In the genomic region with DNA sequence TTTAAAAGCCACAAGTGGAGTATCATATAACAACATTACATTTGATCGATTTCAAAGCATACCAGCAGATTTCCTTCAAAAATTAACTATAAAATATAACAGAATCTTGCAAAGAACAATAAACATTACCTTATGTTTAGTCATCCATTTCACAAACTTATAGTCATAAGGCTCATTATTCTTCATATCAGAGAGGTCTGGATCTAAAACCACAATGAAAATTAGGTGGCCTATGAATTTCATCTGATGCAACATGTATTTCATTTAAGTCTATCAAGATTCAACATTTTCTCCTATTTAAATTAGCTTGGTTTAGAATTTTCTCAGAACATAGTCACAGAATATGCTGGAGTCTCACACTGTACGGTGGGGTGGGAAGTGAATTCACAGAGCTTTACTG, we compare ENCODE assay signal across 22 cellular contexts.
"Had no signal": no experiment of that assay in that cellular context is flagged by ENCODE, and none has a peak within 500 bp of the region (broad histone marks: within the 10 kb centered on the region; RNA-seq: fewer than 3 reads in every experiment).

No MANE protein-coding gene starts in this region.

- H3K4me1 ChIP-seq: colonic mucosa, esophagus squamous epithelium, lower lobe of right lung, neural progenitor cell, tibial artery had no signal

- H3K36me3 ChIP-seq: colonic mucosa had no signal

- H3K27ac Mint-ChIP-seq: activated naive CD4-positive, alpha-beta T cell treated with anti-CD3 and anti-CD28 coated beads for 36 hours; activated naive CD8-positive, alpha-beta T cell treated with anti-CD3 and anti-CD28 coated beads, Interleukin-2, amount 10 ng/mL, durations not matched to agents 7 days and 5 days; brain; naive thymus-derived CD8-positive, alpha-beta T cell; neural progenitor cell; progenitor cell of endocrine pancreas; stimulated activated effector memory CD8-positive, alpha-beta T cell treated with anti-CD3 and anti-CD28 coated beads, Interleukin-12 subunit alpha, Interleukin-12 subunit beta, amount 100 ng/mL, for 72 hours; stimulated activated naive CD8-positive, alpha-beta T cell treated with anti-CD3 and anti-CD28 coated beads, Interleukin-15, amount 100 ng/mL, for 72 hours had no signal

- H2AFZ ChIP-seq: neural progenitor cell had no signal

- H3K9me3 Mint-ChIP-seq: activated naive CD4-positive, alpha-beta T cell treated with anti-CD3 and anti-CD28 coated beads for 36 hours; activated naive CD8-positive, alpha-beta T cell treated with anti-CD3 and anti-CD28 coated beads, Interleukin-2, amount 10 ng/mL, durations not matched to agents 7 days and 5 days; central memory CD8-positive, alpha-beta T cell; naive thymus-derived CD8-positive, alpha-beta T cell; neural progenitor cell; stimulated activated effector memory CD8-positive, alpha-beta T cell treated with anti-CD3 and anti-CD28 coated beads, Interleukin-12 subunit alpha, Interleukin-12 subunit beta, amount 100 ng/mL, for 72 hours had no signal

- H3K9me3 ChIP-seq: colonic mucosa, esophagus squamous epithelium, lower lobe of right lung, tibial artery had no signal

- H3K9ac ChIP-seq: neural progenitor cell had no signal

- H3K4me3 Mint-ChIP-seq: activated naive CD4-positive, alpha-beta T cell treated with anti-CD3 and anti-CD28 coated beads for 36 hours; activated naive CD8-positive, alpha-beta T cell treated with anti-CD3 and anti-CD28 coated beads, Interleukin-2, amount 10 ng/mL, durations not matched to agents 7 days and 5 days; brain; central memory CD8-positive, alpha-beta T cell; naive thymus-derived CD8-positive, alpha-beta T cell; neural progenitor cell; stimulated activated effector memory CD8-positive, alpha-beta T cell treated with anti-CD3 and anti-CD28 coated beads, Interleukin-12 subunit alpha, Interleukin-12 subunit beta, amount 100 ng/mL, for 72 hours; stimulated activated naive CD8-positive, alpha-beta T cell treated with anti-CD3 and anti-CD28 coated beads, Interleukin-15, amount 100 ng/mL, for 72 hours had no signal

- H3K4me2 ChIP-seq: neural progenitor cell had no signal

- H3K27ac ChIP-seq: colonic mucosa, esophagus squamous epithelium, lower lobe of right lung, neural progenitor cell, skin epidermis, tibial artery had no signal

- H3K4me1 Mint-ChIP-seq: activated naive CD8-positive, alpha-beta T cell treated with anti-CD3 and anti-CD28 coated beads, Interleukin-2, amount 10 ng/mL, durations not matched to agents 7 days and 5 days; brain; neural progenitor cell; stimulated activated naive CD8-positive, alpha-beta T cell treated with anti-CD3 and anti-CD28 coated beads, Interleukin-15, amount 100 ng/mL, for 72 hours had no signal

- H3K27me3 ChIP-seq: colonic mucosa, esophagus squamous epithelium, neural progenitor cell, tibial artery had no signal

- DNase-seq: activated CD4-positive, alpha-beta T cell treated with anti-CD3 and anti-CD28 coated beads for 1 hour; activated CD4-positive, alpha-beta T cell treated with anti-CD3 and anti-CD28 coated beads, Interleukin-2, amount 50 U/mL, for 1 hour; activated CD8-positive, alpha-beta memory T cell treated with anti-CD3 and anti-CD28 coated beads, Interleukin-2, amount 50 U/mL, for 48 hours; activated effector memory CD4-positive, alpha-beta T cell treated with Interleukin-2 at 50 U/mL for 16 hours; activated naive CD4-positive, alpha-beta T cell treated with anti-CD3 and anti-CD28 coated beads for 36 hours; activated naive CD8-positive, alpha-beta T cell treated with anti-CD3 and anti-CD28 coated beads, Interleukin-2, amount 10 ng/mL, durations not matched to agents 7 days and 5 days; activated T-cell treated with anti-CD3 and anti-CD28 coated beads, Interleukin-2, amount 50 U/mL, for 48 hours; colonic mucosa; esophagus squamous epithelium; foreskin melanocyte; lower lobe of right lung; naive thymus-derived CD8-positive, alpha-beta T cell; stimulated activated CD4-positive, alpha-beta T cell treated with anti-CD3 and anti-CD28 coated beads, Interleukin-2, amount 100 ng/mL, for 24 hours; stimulated activated naive CD8-positive, alpha-beta T cell treated with anti-CD3 and anti-CD28 coated beads, Interleukin-15, amount 100 ng/mL, for 72 hours; T-helper 9 cell; tibial artery had no signal

- H3K4me3 ChIP-seq: colonic mucosa, esophagus squamous epithelium, lower lobe of right lung, neural progenitor cell, skin epidermis, tibial artery had no signal

- H3K27me3 Mint-ChIP-seq: activated naive CD8-positive, alpha-beta T cell treated with anti-CD3 and anti-CD28 coated beads, Interleukin-2, amount 10 ng/mL, durations not matched to agents 7 days and 5 days; brain; central memory CD8-positive, alpha-beta T cell; naive thymus-derived CD8-positive, alpha-beta T cell; progenitor cell of endocrine pancreas; stimulated activated naive CD8-positive, alpha-beta T cell treated with anti-CD3 and anti-CD28 coated beads, Interleukin-15, amount 100 ng/mL, for 72 hours had no signal
